9 cellular contexts compared by ENCODE assay signal in genomic region chr1:161462205-161463113, GRCh38. TPM values are rescaled to one million over a fixed set of nuclear protein-coding genes. Genes with fewer than 3 reads are reported as not detected.
DNase-seq lines count a peak whose midpoint lies in the region; ATAC-seq and TF ChIP-seq lines count a peak whose summit lies in the region.
"Not testable (repeated sequence)": the region's sequence is repeated elsewhere in the genome, so short reads cannot be mapped to it uniquely, and the experiment has no call there.
"Had no signal": no experiment of that assay in that cellular context is flagged by ENCODE, and none has a peak within 500 bp of the region (broad histone marks: within the 10 kb centered on the region; RNA-seq: fewer than 3 reads in every experiment).

No MANE protein-coding gene starts in this region.

- H3K36me3 ChIP-seq in IMR-90 (ENCODE audit: control insufficient read depth, insufficient read depth, low read length); lung (ENCODE audit: control insufficient read depth in 2 of 2, insufficient read depth in 2 of 2, low read length in 2 of 2): not testable (repeated sequence)

- intact Hi-C loops in IMR-90 (cut with micrococcal nuclease) = not testable (repeated sequence)

- H3K27ac Mint-ChIP-seq in activated T-helper 17 cell treated with anti-CD3 and anti-CD28 coated beads, Interleukin-2, amount 50 U/mL, for 72 hours = not testable (repeated sequence)

- H2AK5ac ChIP-seq in IMR-90 (ENCODE audit: low read depth, low read length) = not testable (repeated sequence)

- not testable (repeated sequence) for H2AFZ ChIP-seq in IMR-90 (replicated peaks; ENCODE audit: low read length, poor library complexity)

- CTCF ChIA-PET in IMR-90 (lab: Yijun Ruan, JAX) = not testable (repeated sequence)

- not testable (repeated sequence) for H3K4me3 ChIP-seq in IMR-90 (ENCODE audit: insufficient read depth, low read depth, low read length); lung

- H2BK20ac ChIP-seq in IMR-90 (ENCODE audit: low read depth, low read length) = not testable (repeated sequence)

- H4K8ac ChIP-seq in IMR-90 (ENCODE audit: low read depth in 2 of 2, low read length in 2 of 2) = not testable (repeated sequence)

- H3K36me3 Mint-ChIP-seq in activated T-helper 17 cell treated with anti-CD3 and anti-CD28 coated beads, Interleukin-2, amount 50 U/mL, for 72 hours (ENCODE audit: low read depth) = not testable (repeated sequence)

- POLR2A ChIA-PET in IMR-90 (lab: Charles Lee; ENCODE audit: unreplicated experiment) = not testable (repeated sequence)

- not testable (repeated sequence) for H3K4me1 ChIP-seq in IMR-90 (ENCODE audit: control insufficient read depth, insufficient read depth, low read length); lung (ENCODE audit: control insufficient read depth in 2 of 2, insufficient read depth in 2 of 2, low read length in 2 of 2)

- TF ChIP-seq CTCF in IMR-90 (conservative IDR thresholded peaks at IDR 0.05; ENCODE audit: low read depth, low read length); lung (IDR thresholded peaks at IDR 0.05; ENCODE audit: control extremely low read depth, extremely low read depth): not testable (repeated sequence)

- no CpG with 5 or more reads among the region's 114 CpGs for WGBS in IMR-90 (ENCODE audit: extremely low coverage in 2 of 2, insufficient read length in 1 of 2), 2 experiments
- no CpG with 5 or more reads among the region's 114 CpGs for WGBS in lung, 2 donors

- H2BK120ac ChIP-seq in IMR-90 (ENCODE audit: low read depth, low read length) = not testable (repeated sequence)

- H3K4ac ChIP-seq in IMR-90 (ENCODE audit: low read depth, low read length) = not testable (repeated sequence)

- H3K4me1 Mint-ChIP-seq in activated T-helper 17 cell treated with anti-CD3 and anti-CD28 coated beads, Interleukin-2, amount 50 U/mL, for 72 hours = not testable (repeated sequence)

- ATAC-seq in GM18868 (IDR thresholded peaks at IDR 0.05; ENCODE audit: unreplicated experiment) = peak; percentile 34
- peak; percentile 29 for ATAC-seq in GM21381 (IDR thresholded peaks at IDR 0.05; ENCODE audit: unreplicated experiment)
- peak; percentile 30 for ATAC-seq in HG02642 (IDR thresholded peaks at IDR 0.05; ENCODE audit: poor library complexity, unreplicated experiment)
- ATAC-seq in HG03066 (IDR thresholded peaks at IDR 0.05; ENCODE audit: low read depth, unreplicated experiment) = peak; percentile 25
- peak; percentile 59 for ATAC-seq in IMR-90 (ENCODE audit: low read depth)
- peak; percentile 26 for ATAC-seq in activated T-helper 17 cell treated with anti-CD3 and anti-CD28 coated beads, Interleukin-2, amount 50 U/mL, for 72 hours (replicated peaks)
- peak; percentile 38 for ATAC-seq in lung (ENCODE audit: insufficient read depth, low FRiP score)

- H3K9me1 ChIP-seq in IMR-90 (ENCODE audit: insufficient read depth, low read length) = not testable (repeated sequence)

- H2AK9ac ChIP-seq in IMR-90 (replicated peaks; ENCODE audit: low read depth, low read length, poor library complexity) = not testable (repeated sequence)

- not testable (repeated sequence) for H3K9ac ChIP-seq in IMR-90 (ENCODE audit: low read depth, low read length)

- not testable (repeated sequence) for H2BK15ac ChIP-seq in IMR-90 (ENCODE audit: low read depth, low read length)

- BruUV-seq in IMR-90 (replicated peaks; lab: Mats Ljungman, UMichigan) = not testable (repeated sequence)

- H3K4me2 ChIP-seq in IMR-90 (ENCODE audit: low read depth, low read length) = not testable (repeated sequence)

- not testable (repeated sequence) for H3K9me3 ChIP-seq in IMR-90 (ENCODE audit: control insufficient read depth, insufficient read depth, low read length); lung (ENCODE audit: control insufficient read depth in 2 of 2, insufficient read depth in 1 of 2, low read length in 1 of 2)

- not testable (repeated sequence) for H3K18ac ChIP-seq in IMR-90 (ENCODE audit: low read depth, low read length)

- not testable (repeated sequence) for H3K23ac ChIP-seq in IMR-90 (ENCODE audit: low read depth, low read length)

- H3K27ac ChIP-seq in IMR-90 (ENCODE audit: insufficient read depth, low read length); lung (ENCODE audit: low read depth in 1 of 2, low read length in 1 of 2): not testable (repeated sequence)

- in situ Hi-C loops in IMR-90 (cut with MboI; ENCODE audit: low sequenced_read_pairs) = not testable (repeated sequence)

- H3K27me3 Mint-ChIP-seq in activated T-helper 17 cell treated with anti-CD3 and anti-CD28 coated beads, Interleukin-2, amount 50 U/mL, for 72 hours = not testable (repeated sequence)

- not testable (repeated sequence) for H3K14ac ChIP-seq in IMR-90 (replicated peaks; ENCODE audit: low read depth, low read length)

- dilution Hi-C loops in IMR-90 (cut with HindIII; ENCODE audit: low sequenced_read_pairs, unreplicated experiment) = not testable (repeated sequence)

- H3K4me3 Mint-ChIP-seq in activated T-helper 17 cell treated with anti-CD3 and anti-CD28 coated beads, Interleukin-2, amount 50 U/mL, for 72 hours = not testable (repeated sequence)

- TF ChIP-seq RAD21 in IMR-90 (IDR thresholded peaks at IDR 0.05; ENCODE audit: low read length) = not testable (repeated sequence)

- H3K27me3 ChIP-seq in IMR-90 (ENCODE audit: control insufficient read depth, insufficient read depth, low read length); lung (ENCODE audit: control insufficient read depth, insufficient read depth): not testable (repeated sequence)

- not testable (repeated sequence) for DNase-seq in IMR-90; lung (ENCODE audit: low spot score)

- not testable (repeated sequence) for H2BK5ac ChIP-seq in IMR-90 (ENCODE audit: low read depth, low read length, poor library complexity, severe bottlenecking)

- H3K9me3 Mint-ChIP-seq in activated T-helper 17 cell treated with anti-CD3 and anti-CD28 coated beads, Interleukin-2, amount 50 U/mL, for 72 hours = not testable (repeated sequence)

- not testable (repeated sequence) for H3K79me1 ChIP-seq in IMR-90 (ENCODE audit: low read depth in 1 of 2, low read length in 2 of 2)

- not testable (repeated sequence) for TF ChIP-seq POLR2A in IMR-90 (IDR thresholded peaks at IDR 0.05; ENCODE audit: low read depth, low read length)

- not testable (repeated sequence) for H4K5ac ChIP-seq in IMR-90 (ENCODE audit: low read depth, low read length)

- not testable (repeated sequence) for H3K56ac ChIP-seq in IMR-90 (ENCODE audit: extremely low read depth, insufficient read depth, low read length)

- not testable (repeated sequence) for H4K20me1 ChIP-seq in IMR-90 (ENCODE audit: insufficient read depth, low read length)

- not testable (repeated sequence) for H4K91ac ChIP-seq in IMR-90 (ENCODE audit: insufficient read depth, low read depth, low read length)

RNA-seq across cellular contexts. Expression of gene FCGR2A, which starts 42.8 kb away (rescaled TPM):
- total RNA-seq in IMR-90 (2012; rRNA removed) (0.18 and 0.28 TPM in 2 replicates), lung (10 to 100 TPM; 83.7 to 94.9 TPM)
- polyA plus RNA-seq in IMR-90 (2012; rRNA removed) (0.56 and 0.94 TPM in 2 replicates), lung (100 to 1,000 TPM in 1 of 2 donors, 10 to 100 TPM in 1; 37.6 to 204 TPM)
- polyA plus RNA-seq in IMR-90 (2012; cell fraction: cytosol; rRNA removed) = 0.21 and 0.48 TPM in 2 replicates
- polyA plus RNA-seq in IMR-90 (2012; cell fraction: nucleus; rRNA removed; ENCODE audit: low replicate concordance) = 0.03 and 0.57 TPM in 2 replicates
- not detected for total RNA-seq in activated T-helper 17 cell treated with anti-CD3 and anti-CD28 coated beads, Interleukin-2, amount 50 U/mL, for 72 hours
- total RNA-seq: activated CD8-positive, alpha-beta memory T cell treated with anti-CD3 and anti-CD28 coated beads for 36 hours had no signal
- polyA plus RNA-seq: neural cell had no signal

Comparison
In these comparisons a context has a peak if more than half of its experiments do, and no peak if none do; other contexts are left out.
1. RNA of gene FCGR2A, which starts 42.8 kb away (total RNA-seq): 83.7 to 94.9 TPM in lung; 0.18 to 0.28 TPM in IMR-90 and not detected in activated T-helper 17 cell treated with anti-CD3 and anti-CD28 coated beads, Interleukin-2, amount 50 U/mL, for 72 hours; every median in the first group is over 10 times any median in the second.
2. Peak in every context shown above with its lines, with median percentiles within 50 percentile points of each other: ATAC-seq.